ENCODE assay signal across 8 cellular contexts in genomic region chrX:49043220-49043986, GRCh38. TPM values are rescaled to one million over a fixed set of nuclear protein-coding genes. Genes with fewer than 3 reads are reported as not detected.
DNase-seq lines count a peak whose midpoint lies in the region; ATAC-seq and TF ChIP-seq lines count a peak whose summit lies in the region.

A gene with protein sequence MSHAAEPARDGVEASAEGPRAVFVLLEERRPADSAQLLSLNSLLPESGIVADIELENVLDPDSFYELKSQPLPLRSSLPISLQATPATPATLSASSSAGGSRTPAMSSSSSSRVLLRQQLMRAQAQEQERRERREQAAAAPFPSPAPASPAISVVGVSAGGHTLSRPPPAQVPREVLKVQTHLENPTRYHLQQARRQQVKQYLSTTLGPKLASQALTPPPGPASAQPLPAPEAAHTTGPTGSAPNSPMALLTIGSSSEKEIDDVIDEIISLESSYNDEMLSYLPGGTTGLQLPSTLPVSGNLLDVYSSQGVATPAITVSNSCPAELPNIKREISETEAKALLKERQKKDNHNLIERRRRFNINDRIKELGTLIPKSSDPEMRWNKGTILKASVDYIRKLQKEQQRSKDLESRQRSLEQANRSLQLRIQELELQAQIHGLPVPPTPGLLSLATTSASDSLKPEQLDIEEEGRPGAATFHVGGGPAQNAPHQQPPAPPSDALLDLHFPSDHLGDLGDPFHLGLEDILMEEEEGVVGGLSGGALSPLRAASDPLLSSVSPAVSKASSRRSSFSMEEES (minus strand): TSS chrX:49043357. CDS start chrX:49043226, 131 bp downstream.

- peak; percentile 79 for TF ChIP-seq CTCF in C4-2B (conservative IDR thresholded peaks at IDR 0.05)

- DNase-seq in NCI-H748 treated with DMSO at 0.1 percent for 48 hours (lab: John Stamatoyannopoulos, UW), result peak; percentile 94
- DNase-seq in activated CD4-positive, alpha-beta T cell treated with anti-CD3 and anti-CD28 coated beads, Interleukin-2, amount 50 U/mL, for 24 hours (ENCODE audit: low read depth in 1 of 2, low spot score in 1 of 2), result peak; percentile 79 to 94
- peak; percentile 98 for DNase-seq in dedifferentiated amniotic fluid mesenchymal stem cell (ENCODE audit: extremely low spot score)
- DNase-seq in left lobe of liver (ENCODE audit: low spot score), result peak; percentile 97
- peak; percentile 94 for DNase-seq in stimulated activated CD4-positive, alpha-beta T cell treated with anti-CD3 and anti-CD28 coated beads, Interleukin-2, amount 100 ng/mL, for 4 hours (ENCODE audit: low read depth)

- ATAC-seq in GM19395 (IDR thresholded peaks at IDR 0.05; ENCODE audit: unreplicated experiment), result peak; percentile 87
- ATAC-seq in HG03565 (IDR thresholded peaks at IDR 0.05; ENCODE audit: unreplicated experiment), result peak; percentile 84
- peak; percentile 82 for ATAC-seq in left lobe of liver

- peak within 1 kb of the TSS; percentile 97 for H3K27ac ChIP-seq in C4-2B

RNA-seq across cellular contexts. Expression of the gene that starts here (rescaled TPM):
- 16.8 TPM for total RNA-seq in left lobe of liver

Comparison
In these comparisons a context has a peak if more than half of its experiments do, and no peak if none do; other contexts are left out.
1. Peak in every context shown above with its lines: DNase-seq, ATAC-seq and H3K27ac ChIP-seq.